In genomic region chr11:3861698-3862097, GRCh38 we compare ENCODE assay signal across 12 cellular contexts. TPM values are rescaled to one million over a fixed set of nuclear protein-coding genes. Genes with fewer than 3 reads are reported as not detected.
DNase-seq lines count a peak whose midpoint lies in the region; ATAC-seq and TF ChIP-seq lines count a peak whose summit lies in the region.
"Had no signal": no experiment of that assay in that cellular context is flagged by ENCODE, and none has a peak within 500 bp of the region (broad histone marks: within the 10 kb centered on the region; RNA-seq: fewer than 3 reads in every experiment).

No MANE protein-coding gene starts in this region.

- intact Hi-C loops in CD4-positive, alpha-beta memory T cell (cut with micrococcal nuclease), result no loop called here
- intact Hi-C loops in IMR-90 (cut with micrococcal nuclease), result no loop called here

- no peak overlapping the region for H3K18ac ChIP-seq in IMR-90 (ENCODE audit: low read depth, low read length)

- H2BK120ac ChIP-seq in IMR-90 (ENCODE audit: low read depth, low read length), result no peak overlapping the region

- H3K27me3 Mint-ChIP-seq in CD4-positive, alpha-beta memory T cell, result no peaks in the 10 kb centered on the region

- WGBS in IMR-90 (ENCODE audit: extremely low coverage in 2 of 2, insufficient read length in 1 of 2), 2 experiments, result no CpG with 5 or more reads among the region's 1 CpG

- peak overlapping the region in 1 of 2 donors; percentile 31 for H3K4me3 ChIP-seq in CD4-positive, alpha-beta memory T cell (ENCODE audit: low read length in 2 of 2)
- H3K4me3 ChIP-seq in IMR-90 (ENCODE audit: insufficient read depth, low read depth, low read length) (no peak overlapping the region), fibroblast of pulmonary artery (replicated peaks; ENCODE audit: low read depth, low read length) (no peak overlapping the region)
- H3K4me3 ChIP-seq: esophagus muscularis mucosa had no signal

- no TSS peak for BruUV-seq in IMR-90 (replicated peaks; lab: Mats Ljungman, UMichigan)

- H2AFZ ChIP-seq in IMR-90 (replicated peaks; ENCODE audit: low read length, poor library complexity), result no peak overlapping the region

- H3K56ac ChIP-seq in IMR-90 (ENCODE audit: extremely low read depth, insufficient read depth, low read length), result no peak overlapping the region

- H3K27ac Mint-ChIP-seq in CD4-positive, alpha-beta memory T cell, result peak overlapping the region; percentile 60 to 99 (median 76)

- no peaks in the 10 kb centered on the region for H3K36me3 ChIP-seq in CD4-positive, alpha-beta memory T cell (ENCODE audit: insufficient read depth, low read length)
- no peaks in the 10 kb centered on the region for H3K36me3 ChIP-seq in IMR-90 (ENCODE audit: control insufficient read depth, insufficient read depth, low read length)
- H3K36me3 ChIP-seq: esophagus muscularis mucosa had no signal

- no peak overlapping the region for H3K4ac ChIP-seq in IMR-90 (ENCODE audit: low read depth, low read length)

- no peaks in the 10 kb centered on the region for H3K9me3 ChIP-seq in CD4-positive, alpha-beta memory T cell (ENCODE audit: control insufficient read depth in 1 of 2, low read length in 2 of 2)
- H3K9me3 ChIP-seq in IMR-90 (ENCODE audit: control insufficient read depth, insufficient read depth, low read length), result no peaks in the 10 kb centered on the region
- H3K9me3 ChIP-seq: esophagus muscularis mucosa had no signal

- DNase-seq in CD4-positive, alpha-beta memory T cell, result no peak
- DNase-seq in IMR-90 (no peak), UCSD-AML1 (lab: John Stamatoyannopoulos, UW; ENCODE audit: unreplicated experiment) (peak; percentile 46), fibroblast of pulmonary artery (ENCODE audit: low read depth) (peak; percentile 60), NCI-H345 treated with DMSO at 0.1 percent for 48 hours (lab: John Stamatoyannopoulos, UW; ENCODE audit: unreplicated experiment) (no peak), NAMALWA (ENCODE audit: low spot score) (no peak), RPMI8226 (no peak)
- DNase-seq: COR-L47, SHP77 treated with DMSO at 0.1 percent for 48 hours had no signal

- no peak overlapping the region for H3K4me2 ChIP-seq in IMR-90 (ENCODE audit: low read depth, low read length)

- no peak overlapping the region for H2AK5ac ChIP-seq in IMR-90 (ENCODE audit: low read depth, low read length)

- dilution Hi-C loops in IMR-90 (cut with HindIII; ENCODE audit: low sequenced_read_pairs, unreplicated experiment), result no loop called here

- H3K27me3 ChIP-seq in CD4-positive, alpha-beta memory T cell (ENCODE audit: insufficient read depth, low read length), result no peaks in the 10 kb centered on the region
- H3K27me3 ChIP-seq in IMR-90 (ENCODE audit: control insufficient read depth, insufficient read depth, low read length), result no peaks in the 10 kb centered on the region
- H3K27me3 ChIP-seq: esophagus muscularis mucosa had no signal

- H2BK15ac ChIP-seq in IMR-90 (ENCODE audit: low read depth, low read length), result no peak overlapping the region

- peaks cover 4 to 6% of the 10 kb centered on the region in 2 donors for H3K36me3 Mint-ChIP-seq in CD4-positive, alpha-beta memory T cell

- no peak for TF ChIP-seq CTCF in IMR-90 (conservative IDR thresholded peaks at IDR 0.05; ENCODE audit: low read depth, low read length)
- TF ChIP-seq CTCF in fibroblast of pulmonary artery (IDR thresholded peaks at IDR 0.05; ENCODE audit: low read length, missing control alignments), result no peak

- peak overlapping the region; percentile 69 to 91 (median 82) for H3K4me3 Mint-ChIP-seq in CD4-positive, alpha-beta memory T cell

- no peak overlapping the region for H4K91ac ChIP-seq in IMR-90 (ENCODE audit: insufficient read depth, low read depth, low read length)

- H4K5ac ChIP-seq in IMR-90 (ENCODE audit: low read depth, low read length), result no peak overlapping the region

- TF ChIP-seq RAD21 in IMR-90 (IDR thresholded peaks at IDR 0.05; ENCODE audit: low read length), result no peak

- peak overlapping the region; percentile 26; the same call in 1 of the 2 replicates for H3K23ac ChIP-seq in IMR-90 (ENCODE audit: low read depth, low read length)

- peaks cover 42 to 67% of the 10 kb centered on the region in 2 experiments for H3K79me1 ChIP-seq in IMR-90 (ENCODE audit: low read depth in 1 of 2, low read length in 2 of 2)

- H3K4me1 ChIP-seq in CD4-positive, alpha-beta memory T cell (ENCODE audit: insufficient read depth, low read length), result peaks cover 94% of the 10 kb centered on the region
- H3K4me1 ChIP-seq in IMR-90 (ENCODE audit: control insufficient read depth, insufficient read depth, low read length), result peaks cover 21% of the 10 kb centered on the region

- H3K27ac ChIP-seq in CD4-positive, alpha-beta memory T cell (ENCODE audit: low read depth, low read length), result no peak overlapping the region
- no peak overlapping the region for H3K27ac ChIP-seq in IMR-90 (ENCODE audit: insufficient read depth, low read length)
- H3K27ac ChIP-seq: esophagus muscularis mucosa had no signal

- ATAC-seq in IMR-90 (ENCODE audit: low read depth), result no peak
- no peak for ATAC-seq in HG02623 (IDR thresholded peaks at IDR 0.05; ENCODE audit: unreplicated experiment)

- no peak overlapping the region for H3K14ac ChIP-seq in IMR-90 (replicated peaks; ENCODE audit: low read depth, low read length)

- POLR2A ChIA-PET in CD4-positive, alpha-beta memory T cell (lab: Charles Lee; ENCODE audit: partially characterized antibody), result interaction anchor here (5.1 kb wide), 1 partner anchor 22 kb away, joined by 53 read pairs; the partner anchor contains the start of gene RHOG
- POLR2A ChIA-PET in IMR-90 (lab: Charles Lee; ENCODE audit: unreplicated experiment), result no interaction called here

- no peaks in the 10 kb centered on the region for H4K20me1 ChIP-seq in IMR-90 (ENCODE audit: insufficient read depth, low read length)

- CTCF ChIA-PET in CD4-positive, alpha-beta memory T cell (lab: Charles Lee; ENCODE audit: partially characterized antibody), result interaction anchor here (1.1 to 15.4 kb wide), 5 partner anchors 12 to 211 kb away, joined by 3 to 514 read pairs (median 43); partner anchors contain the start of gene RHOG
- CTCF ChIA-PET in IMR-90 (lab: Yijun Ruan, JAX), result interaction anchor here (1.5 kb wide), 1 partner anchor 12 kb away, joined by 4 read pairs; no protein-coding TSS in a partner anchor

- H2BK20ac ChIP-seq in IMR-90 (ENCODE audit: low read depth, low read length), result no peak overlapping the region

- no peaks in the 10 kb centered on the region for H3K9me3 Mint-ChIP-seq in CD4-positive, alpha-beta memory T cell

- no peak overlapping the region for H3K9ac ChIP-seq in IMR-90 (ENCODE audit: low read depth, low read length)

- H2BK5ac ChIP-seq in IMR-90 (ENCODE audit: low read depth, low read length, poor library complexity, severe bottlenecking), result no peak overlapping the region

- no peak overlapping the region for H4K8ac ChIP-seq in IMR-90 (ENCODE audit: low read depth in 2 of 2, low read length in 2 of 2)

- H3K4me1 Mint-ChIP-seq in CD4-positive, alpha-beta memory T cell, result peaks cover 77 to 98% (median 87%) of the 10 kb centered on the region in 4 donors

- in situ Hi-C loops in IMR-90 (cut with MboI; ENCODE audit: low sequenced_read_pairs), result no loop called here

- no peak overlapping the region for H2AK9ac ChIP-seq in IMR-90 (replicated peaks; ENCODE audit: low read depth, low read length, poor library complexity)

- H3K9me1 ChIP-seq in IMR-90 (ENCODE audit: insufficient read depth, low read length), result peaks cover 12% of the 10 kb centered on the region; the same call in 1 of the 2 replicates

- no peak for TF ChIP-seq POLR2A in IMR-90 (IDR thresholded peaks at IDR 0.05; ENCODE audit: low read depth, low read length)

TF ChIP-seq in IMR-90, 13 proteins besides CTCF, POLR2A, EP300 and RAD21:
- TF ChIP-seq USF2 (IDR thresholded peaks at IDR 0.05; ENCODE audit: low read depth, low read length) (no peak), SMC3 (IDR thresholded peaks at IDR 0.05; ENCODE audit: low read depth, low read length) (no peak), RFX5 (IDR thresholded peaks at IDR 0.05; ENCODE audit: low read depth, low read length) (no peak), MXI1 (IDR thresholded peaks at IDR 0.05; ENCODE audit: borderline replicate concordance, low read depth, low read length) (no peak), RCOR1 (IDR thresholded peaks at IDR 0.05; ENCODE audit: insufficient replicate concordance, low read length) (no peak), CHD1 (IDR thresholded peaks at IDR 0.05; ENCODE audit: low read depth, low read length) (no peak)
TF ChIP-seq in IMR-90: peak in this region for 0.

RNA-seq across cellular contexts. Expression of gene STIM1, which starts 6.2 kb away (rescaled TPM):
- total RNA-seq in CD4-positive, alpha-beta memory T cell, result 10 to 100 TPM; 87.1 to 87.4 TPM
- 10 to 100 TPM; 27.7 to 43.8 TPM for polyA plus RNA-seq in CD4-positive, alpha-beta memory T cell
- 13.9 and 17.9 TPM in 2 replicates for total RNA-seq in IMR-90 (2012; rRNA removed)
- polyA plus RNA-seq in IMR-90 (2012; rRNA removed), result 19.2 and 23.0 TPM in 2 replicates
- 24.2 and 28.5 TPM in 2 replicates for polyA plus RNA-seq in IMR-90 (2012; cell fraction: cytosol; rRNA removed)
- 34.8 and 44.6 TPM in 2 replicates for polyA plus RNA-seq in IMR-90 (2012; cell fraction: nucleus; rRNA removed; ENCODE audit: low replicate concordance)

RNA-seq across cellular contexts. Expression of gene RHOG, which starts 20.9 kb away (rescaled TPM):
- total RNA-seq in CD4-positive, alpha-beta memory T cell, result 100 to 1,000 TPM in 1 of 2 experiments, 10 to 100 TPM in 1; 99.4 to 103 TPM
- polyA plus RNA-seq in CD4-positive, alpha-beta memory T cell, result 100 to 1,000 TPM; 124 to 228 TPM
- 16.3 and 20.6 TPM in 2 replicates for total RNA-seq in IMR-90 (2012; rRNA removed)
- 106 and 114 TPM in 2 replicates for polyA plus RNA-seq in IMR-90 (2012; rRNA removed)
- polyA plus RNA-seq in IMR-90 (2012; cell fraction: cytosol; rRNA removed), result 41.7 and 123 TPM in 2 replicates
- polyA plus RNA-seq in IMR-90 (2012; cell fraction: nucleus; rRNA removed; ENCODE audit: low replicate concordance), result 16.5 and 40.2 TPM in 2 replicates
- polyA plus RNA-seq: neural cell had no signal

RNA-seq across cellular contexts. Expression of gene PGAP2, which starts 53.3 kb away (rescaled TPM):
- total RNA-seq in CD4-positive, alpha-beta memory T cell, result 10 to 100 TPM; 18.4 to 20.7 TPM
- 10 to 100 TPM; 16.2 to 18.6 TPM for polyA plus RNA-seq in CD4-positive, alpha-beta memory T cell
- total RNA-seq in IMR-90 (2012; rRNA removed), result 10.6 TPM in 2 replicates
- polyA plus RNA-seq in IMR-90 (2012; rRNA removed), result 31.3 and 36.7 TPM in 2 replicates
- polyA plus RNA-seq in IMR-90 (2012; cell fraction: cytosol; rRNA removed), result 22.4 and 36.8 TPM in 2 replicates
- polyA plus RNA-seq in IMR-90 (2012; cell fraction: nucleus; rRNA removed; ENCODE audit: low replicate concordance), result 74.5 and 92.9 TPM in 2 replicates

Comparison
In these comparisons a context has a peak if more than half of its experiments do, and no peak if none do; other contexts are left out.
1. DNase-seq: peak in UCSD-AML1 (single experiment) and fibroblast of pulmonary artery (single experiment); none in CD4-positive, alpha-beta memory T cell (0 of 5), IMR-90 (single experiment), NCI-H345 treated with DMSO at 0.1 percent for 48 hours (single experiment), NAMALWA (single experiment) and RPMI8226 (single experiment).